8 cellular contexts compared by ENCODE assay signal in genomic region chr11:67436459-67437081, GRCh38. TPM values are rescaled to one million over a fixed set of nuclear protein-coding genes. Genes with fewer than 3 reads are reported as not detected.
A peak's percentile ranks its signal among the peaks of the same experiment; 100 is the strongest.
DNase-seq lines count a peak whose midpoint lies in the region; ATAC-seq lines count a peak whose summit lies in the region.

No MANE protein-coding gene starts in this region.

- H3K4me1 Mint-ChIP-seq in stimulated activated naive B cell treated with anti-CD40 and anti-IgM and Interleukin-4, amounts not matched to agents 10 μg/mL and 1 μg/mL and 100 μg/mL, for 72 hours: peaks cover 67 to 90% of the 10 kb centered on the region in 2 donors

- peak overlapping the region; percentile 95 to 99 for H3K4me3 Mint-ChIP-seq in stimulated activated naive B cell treated with anti-CD40 and anti-IgM and Interleukin-4, amounts not matched to agents 10 μg/mL and 1 μg/mL and 100 μg/mL, for 72 hours

- no peaks in the 10 kb centered on the region for H3K9me3 Mint-ChIP-seq in stimulated activated naive B cell treated with anti-CD40 and anti-IgM and Interleukin-4, amounts not matched to agents 10 μg/mL and 1 μg/mL and 100 μg/mL, for 72 hours

- H3K9me3 ChIP-seq in iPS-15b (ENCODE audit: control insufficient read depth, insufficient read depth, low read length): no peaks in the 10 kb centered on the region

- H3K36me3 Mint-ChIP-seq in stimulated activated naive B cell treated with anti-CD40 and anti-IgM and Interleukin-4, amounts not matched to agents 10 μg/mL and 1 μg/mL and 100 μg/mL, for 72 hours: peaks cover 60 to 82% of the 10 kb centered on the region in 2 donors

- H3K9ac ChIP-seq in iPS-15b (ENCODE audit: low read depth, low read length): peak overlapping the region; percentile 47

- DNase-seq in ELF-1 (ENCODE audit: low read depth, low spot score): peak; percentile 92
- DNase-seq in activated CD4-positive, alpha-beta T cell treated with anti-CD3 and anti-CD28 coated beads for 48 hours: peak; percentile 87
- DNase-seq in stimulated activated naive B cell treated with anti-CD40 and anti-IgM and Interleukin-4, amounts not matched to agents 10 μg/mL and 1 μg/mL and 100 μg/mL, for 72 hours: peak; percentile 87
- DNase-seq in G401 (ENCODE audit: low spot score): no peak
- no peak for DNase-seq in NCI-H2107 treated with DMSO at 0.1 percent for 48 hours (lab: John Stamatoyannopoulos, UW; ENCODE audit: unreplicated experiment)
- DNase-seq in NCI-H1436 treated with DMSO at 0.1 percent for 48 hours (lab: John Stamatoyannopoulos, UW): no peak

- H3K36me3 ChIP-seq in iPS-15b (ENCODE audit: control insufficient read depth, insufficient read depth, low read length): peaks cover 56% of the 10 kb centered on the region

- H3K4me3 ChIP-seq in iPS-15b (ENCODE audit: low read depth, low read length): no peak overlapping the region

- peaks cover 4% of the 10 kb centered on the region for H3K4me1 ChIP-seq in iPS-15b (ENCODE audit: control insufficient read depth, insufficient read depth, low read length)

- no peaks in the 10 kb centered on the region for H3K27me3 Mint-ChIP-seq in stimulated activated naive B cell treated with anti-CD40 and anti-IgM and Interleukin-4, amounts not matched to agents 10 μg/mL and 1 μg/mL and 100 μg/mL, for 72 hours

- H3K27me3 ChIP-seq in iPS-15b (ENCODE audit: control insufficient read depth, insufficient read depth, low read length): no peaks in the 10 kb centered on the region

- in situ Hi-C loops in G401 (cut with HindIII; ENCODE audit: low sequenced_read_pairs): no loop called here

- H3K27ac Mint-ChIP-seq in stimulated activated naive B cell treated with anti-CD40 and anti-IgM and Interleukin-4, amounts not matched to agents 10 μg/mL and 1 μg/mL and 100 μg/mL, for 72 hours: peak overlapping the region; percentile 97

- ATAC-seq in HG02763 (IDR thresholded peaks at IDR 0.05; ENCODE audit: unreplicated experiment): peak; percentile 27
- peak; percentile 68 to 73 for ATAC-seq in stimulated activated naive B cell treated with anti-CD40 and anti-IgM and Interleukin-4, amounts not matched to agents 10 μg/mL and 1 μg/mL and 100 μg/mL, for 72 hours (replicated peaks)

RNA-seq across cellular contexts. Expression of gene PTPRCAP, which starts 0.9 kb away (rescaled TPM):
- total RNA-seq in G401 (2014; rRNA removed; shearing (Covaris generic)): not detected in 2 replicates

RNA-seq across cellular contexts. Expression of gene CORO1B, which starts 6.7 kb away (rescaled TPM):
- total RNA-seq in G401 (2014; rRNA removed; shearing (Covaris generic)): 177 and 184 TPM in 2 replicates

RNA-seq across cellular contexts. Expression of gene RPS6KB2, which starts 8.3 kb away (rescaled TPM):
- total RNA-seq in G401 (2014; rRNA removed; shearing (Covaris generic)): 121 and 125 TPM in 2 replicates

RNA-seq across cellular contexts. Expression of gene GPR152, which starts 16.0 kb away (rescaled TPM):
- total RNA-seq in G401 (2014; rRNA removed; shearing (Covaris generic)): not detected in 2 replicates

RNA-seq across cellular contexts. Expression of gene CABP4, which starts 18.6 kb away (rescaled TPM):
- not detected in 2 replicates for total RNA-seq in G401 (2014; rRNA removed; shearing (Covaris generic))

Comparison
In these comparisons a context has a peak if more than half of its experiments do, and no peak if none do; other contexts are left out.
1. DNase-seq: peak in ELF-1 (single experiment), activated CD4-positive, alpha-beta T cell treated with anti-CD3 and anti-CD28 coated beads for 48 hours (single experiment) and stimulated activated naive B cell treated with anti-CD40 and anti-IgM and Interleukin-4, amounts not matched to agents 10 μg/mL and 1 μg/mL and 100 μg/mL, for 72 hours (single experiment); none in G401 (single experiment), NCI-H2107 treated with DMSO at 0.1 percent for 48 hours (single experiment) and NCI-H1436 treated with DMSO at 0.1 percent for 48 hours (single experiment).